In genomic region chr16:70646260-70647241, GRCh38 we compare ENCODE assay signal across 1 cellular context.
A peak's percentile ranks its signal among the peaks of the same experiment; 100 is the strongest.
TF ChIP-seq lines count a peak whose summit lies in the region.

Gene IL34 (plus strand): TSS chr16:70646559. CDS start chr16:70646948, 389 bp downstream.

TF ChIP-seq in HepG2, 621 proteins besides CTCF, POLR2A, EP300 and RAD21 (continued from another document and continues in another):
- no peak for TF ChIP-seq CERS6 (CRISPR knock-in tag; IDR thresholded peaks at IDR 0.05)
- peak; percentile 16; the same call in 1 of the 2 replicates for TF ChIP-seq SALL1 (CRISPR knock-in tag; IDR thresholded peaks at IDR 0.05)
- no peak for TF ChIP-seq JUNB (CRISPR knock-in tag; IDR thresholded peaks at IDR 0.05; ENCODE audit: borderline replicate concordance)
- no peak for TF ChIP-seq ZMYM3 (CRISPR knock-in tag; IDR thresholded peaks at IDR 0.05)
- TF ChIP-seq ZNF749 (CRISPR knock-in tag; IDR thresholded peaks at IDR 0.05; ENCODE audit: borderline replicate concordance): no peak
- no peak for TF ChIP-seq ZNF547 (CRISPR knock-in tag; IDR thresholded peaks at IDR 0.05)
- TF ChIP-seq CREM (IDR thresholded peaks at IDR 0.05): no peak
- TF ChIP-seq CREM (CRISPR knock-in tag; IDR thresholded peaks at IDR 0.05): no peak
- TF ChIP-seq, protein P1, sequence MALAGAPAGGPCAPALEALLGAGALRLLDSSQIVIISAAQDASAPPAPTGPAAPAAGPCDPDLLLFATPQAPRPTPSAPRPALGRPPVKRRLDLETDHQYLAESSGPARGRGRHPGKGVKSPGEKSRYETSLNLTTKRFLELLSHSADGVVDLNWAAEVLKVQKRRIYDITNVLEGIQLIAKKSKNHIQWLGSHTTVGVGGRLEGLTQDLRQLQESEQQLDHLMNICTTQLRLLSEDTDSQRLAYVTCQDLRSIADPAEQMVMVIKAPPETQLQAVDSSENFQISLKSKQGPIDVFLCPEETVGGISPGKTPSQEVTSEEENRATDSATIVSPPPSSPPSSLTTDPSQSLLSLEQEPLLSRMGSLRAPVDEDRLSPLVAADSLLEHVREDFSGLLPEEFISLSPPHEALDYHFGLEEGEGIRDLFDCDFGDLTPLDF (CRISPR knock-in tag; IDR thresholded peaks at IDR 0.05): no peak
- TF ChIP-seq ETV5 (CRISPR knock-in tag; IDR thresholded peaks at IDR 0.05; ENCODE audit: borderline replicate concordance): peak; percentile 8; the same call in 1 of the 2 replicates
- TF ChIP-seq DBP (CRISPR knock-in tag; IDR thresholded peaks at IDR 0.05; ENCODE audit: not compliant biosample characterization): no peak
- TF ChIP-seq ZFY (CRISPR knock-in tag; IDR thresholded peaks at IDR 0.05): peak; percentile 11; the same call in 1 of the 2 replicates
- TF ChIP-seq, protein P2, sequence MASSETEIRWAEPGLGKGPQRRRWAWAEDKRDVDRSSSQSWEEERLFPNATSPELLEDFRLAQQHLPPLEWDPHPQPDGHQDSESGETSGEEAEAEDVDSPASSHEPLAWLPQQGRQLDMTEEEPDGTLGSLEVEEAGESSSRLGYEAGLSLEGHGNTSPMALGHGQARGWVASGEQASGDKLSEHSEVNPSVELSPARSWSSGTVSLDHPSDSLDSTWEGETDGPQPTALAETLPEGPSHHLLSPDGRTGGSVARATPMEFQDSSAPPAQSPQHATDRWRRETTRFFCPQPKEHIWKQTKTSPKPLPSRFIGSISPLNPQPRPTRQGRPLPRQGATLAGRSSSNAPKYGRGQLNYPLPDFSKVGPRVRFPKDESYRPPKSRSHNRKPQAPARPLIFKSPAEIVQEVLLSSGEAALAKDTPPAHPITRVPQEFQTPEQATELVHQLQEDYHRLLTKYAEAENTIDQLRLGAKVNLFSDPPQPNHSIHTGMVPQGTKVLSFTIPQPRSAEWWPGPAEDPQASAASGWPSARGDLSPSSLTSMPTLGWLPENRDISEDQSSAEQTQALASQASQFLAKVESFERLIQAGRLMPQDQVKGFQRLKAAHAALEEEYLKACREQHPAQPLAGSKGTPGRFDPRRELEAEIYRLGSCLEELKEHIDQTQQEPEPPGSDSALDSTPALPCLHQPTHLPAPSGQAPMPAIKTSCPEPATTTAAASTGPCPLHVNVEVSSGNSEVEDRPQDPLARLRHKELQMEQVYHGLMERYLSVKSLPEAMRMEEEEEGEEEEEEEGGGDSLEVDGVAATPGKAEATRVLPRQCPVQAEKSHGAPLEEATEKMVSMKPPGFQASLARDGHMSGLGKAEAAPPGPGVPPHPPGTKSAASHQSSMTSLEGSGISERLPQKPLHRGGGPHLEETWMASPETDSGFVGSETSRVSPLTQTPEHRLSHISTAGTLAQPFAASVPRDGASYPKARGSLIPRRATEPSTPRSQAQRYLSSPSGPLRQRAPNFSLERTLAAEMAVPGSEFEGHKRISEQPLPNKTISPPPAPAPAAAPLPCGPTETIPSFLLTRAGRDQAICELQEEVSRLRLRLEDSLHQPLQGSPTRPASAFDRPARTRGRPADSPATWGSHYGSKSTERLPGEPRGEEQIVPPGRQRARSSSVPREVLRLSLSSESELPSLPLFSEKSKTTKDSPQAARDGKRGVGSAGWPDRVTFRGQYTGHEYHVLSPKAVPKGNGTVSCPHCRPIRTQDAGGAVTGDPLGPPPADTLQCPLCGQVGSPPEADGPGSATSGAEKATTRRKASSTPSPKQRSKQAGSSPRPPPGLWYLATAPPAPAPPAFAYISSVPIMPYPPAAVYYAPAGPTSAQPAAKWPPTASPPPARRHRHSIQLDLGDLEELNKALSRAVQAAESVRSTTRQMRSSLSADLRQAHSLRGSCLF (CRISPR knock-in tag; IDR thresholded peaks at IDR 0.05; ENCODE audit: borderline replicate concordance): no peak
- TF ChIP-seq, protein P3, sequence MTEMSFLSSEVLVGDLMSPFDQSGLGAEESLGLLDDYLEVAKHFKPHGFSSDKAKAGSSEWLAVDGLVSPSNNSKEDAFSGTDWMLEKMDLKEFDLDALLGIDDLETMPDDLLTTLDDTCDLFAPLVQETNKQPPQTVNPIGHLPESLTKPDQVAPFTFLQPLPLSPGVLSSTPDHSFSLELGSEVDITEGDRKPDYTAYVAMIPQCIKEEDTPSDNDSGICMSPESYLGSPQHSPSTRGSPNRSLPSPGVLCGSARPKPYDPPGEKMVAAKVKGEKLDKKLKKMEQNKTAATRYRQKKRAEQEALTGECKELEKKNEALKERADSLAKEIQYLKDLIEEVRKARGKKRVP (CRISPR knock-in tag; IDR thresholded peaks at IDR 0.05): no peak
- TF ChIP-seq, protein P4, sequence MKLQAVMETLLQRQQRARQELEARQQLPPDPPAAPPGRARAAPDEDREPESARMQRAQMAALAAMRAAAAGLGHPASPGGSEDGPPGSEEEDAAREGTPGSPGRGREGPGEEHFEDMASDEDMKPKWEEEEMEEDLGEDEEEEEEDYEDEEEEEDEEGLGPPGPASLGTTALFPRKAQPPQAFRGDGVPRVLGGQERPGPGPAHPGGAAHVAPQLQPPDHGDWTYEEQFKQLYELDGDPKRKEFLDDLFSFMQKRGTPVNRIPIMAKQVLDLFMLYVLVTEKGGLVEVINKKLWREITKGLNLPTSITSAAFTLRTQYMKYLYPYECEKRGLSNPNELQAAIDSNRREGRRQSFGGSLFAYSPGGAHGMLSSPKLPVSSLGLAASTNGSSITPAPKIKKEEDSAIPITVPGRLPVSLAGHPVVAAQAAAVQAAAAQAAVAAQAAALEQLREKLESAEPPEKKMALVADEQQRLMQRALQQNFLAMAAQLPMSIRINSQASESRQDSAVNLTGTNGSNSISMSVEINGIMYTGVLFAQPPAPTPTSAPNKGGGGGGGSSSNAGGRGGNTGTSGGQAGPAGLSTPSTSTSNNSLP (IDR thresholded peaks at IDR 0.05; ENCODE audit: low read depth, low read length): no peak
- TF ChIP-seq ZNF333 (CRISPR knock-in tag; IDR thresholded peaks at IDR 0.05; ENCODE audit: borderline replicate concordance): no peak
- TF ChIP-seq ZNF451 (CRISPR knock-in tag; IDR thresholded peaks at IDR 0.05): no peak
- TF ChIP-seq PAF1 (CRISPR knock-in tag; IDR thresholded peaks at IDR 0.05): no peak
- TF ChIP-seq ZC3H13 (CRISPR knock-in tag; IDR thresholded peaks at IDR 0.05): no peak
- TF ChIP-seq, protein P5, sequence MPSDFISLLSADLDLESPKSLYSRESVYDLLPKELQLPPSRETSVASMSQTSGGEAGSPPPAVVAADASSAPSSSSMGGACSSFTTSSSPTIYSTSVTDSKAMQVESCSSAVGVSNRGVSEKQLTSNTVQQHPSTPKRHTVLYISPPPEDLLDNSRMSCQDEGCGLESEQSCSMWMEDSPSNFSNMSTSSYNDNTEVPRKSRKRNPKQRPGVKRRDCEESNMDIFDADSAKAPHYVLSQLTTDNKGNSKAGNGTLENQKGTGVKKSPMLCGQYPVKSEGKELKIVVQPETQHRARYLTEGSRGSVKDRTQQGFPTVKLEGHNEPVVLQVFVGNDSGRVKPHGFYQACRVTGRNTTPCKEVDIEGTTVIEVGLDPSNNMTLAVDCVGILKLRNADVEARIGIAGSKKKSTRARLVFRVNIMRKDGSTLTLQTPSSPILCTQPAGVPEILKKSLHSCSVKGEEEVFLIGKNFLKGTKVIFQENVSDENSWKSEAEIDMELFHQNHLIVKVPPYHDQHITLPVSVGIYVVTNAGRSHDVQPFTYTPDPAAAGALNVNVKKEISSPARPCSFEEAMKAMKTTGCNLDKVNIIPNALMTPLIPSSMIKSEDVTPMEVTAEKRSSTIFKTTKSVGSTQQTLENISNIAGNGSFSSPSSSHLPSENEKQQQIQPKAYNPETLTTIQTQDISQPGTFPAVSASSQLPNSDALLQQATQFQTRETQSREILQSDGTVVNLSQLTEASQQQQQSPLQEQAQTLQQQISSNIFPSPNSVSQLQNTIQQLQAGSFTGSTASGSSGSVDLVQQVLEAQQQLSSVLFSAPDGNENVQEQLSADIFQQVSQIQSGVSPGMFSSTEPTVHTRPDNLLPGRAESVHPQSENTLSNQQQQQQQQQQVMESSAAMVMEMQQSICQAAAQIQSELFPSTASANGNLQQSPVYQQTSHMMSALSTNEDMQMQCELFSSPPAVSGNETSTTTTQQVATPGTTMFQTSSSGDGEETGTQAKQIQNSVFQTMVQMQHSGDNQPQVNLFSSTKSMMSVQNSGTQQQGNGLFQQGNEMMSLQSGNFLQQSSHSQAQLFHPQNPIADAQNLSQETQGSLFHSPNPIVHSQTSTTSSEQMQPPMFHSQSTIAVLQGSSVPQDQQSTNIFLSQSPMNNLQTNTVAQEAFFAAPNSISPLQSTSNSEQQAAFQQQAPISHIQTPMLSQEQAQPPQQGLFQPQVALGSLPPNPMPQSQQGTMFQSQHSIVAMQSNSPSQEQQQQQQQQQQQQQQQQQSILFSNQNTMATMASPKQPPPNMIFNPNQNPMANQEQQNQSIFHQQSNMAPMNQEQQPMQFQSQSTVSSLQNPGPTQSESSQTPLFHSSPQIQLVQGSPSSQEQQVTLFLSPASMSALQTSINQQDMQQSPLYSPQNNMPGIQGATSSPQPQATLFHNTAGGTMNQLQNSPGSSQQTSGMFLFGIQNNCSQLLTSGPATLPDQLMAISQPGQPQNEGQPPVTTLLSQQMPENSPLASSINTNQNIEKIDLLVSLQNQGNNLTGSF (CRISPR knock-in tag; IDR thresholded peaks at IDR 0.05): no peak
- TF ChIP-seq ZFP41 (CRISPR knock-in tag; IDR thresholded peaks at IDR 0.05; ENCODE audit: borderline replicate concordance): no peak
- no peak for TF ChIP-seq ARID4A (CRISPR knock-in tag; IDR thresholded peaks at IDR 0.05; ENCODE audit: borderline replicate concordance)
- no peak for TF ChIP-seq ZNF207 (IDR thresholded peaks at IDR 0.05; ENCODE audit: borderline replicate concordance)
- TF ChIP-seq NPAS2 (CRISPR knock-in tag; IDR thresholded peaks at IDR 0.05; ENCODE audit: borderline replicate concordance): no peak
- peak; percentile 58; the same call in 1 of the 2 replicates for TF ChIP-seq RFX1 (IDR thresholded peaks at IDR 0.05)
- TF ChIP-seq TBL1XR1 (IDR thresholded peaks at IDR 0.05; ENCODE audit: borderline replicate concordance, low read length, partially characterized antibody): no peak
- TF ChIP-seq MIER2 (CRISPR knock-in tag; IDR thresholded peaks at IDR 0.05): no peak
- no peak for TF ChIP-seq ZSCAN9 (CRISPR knock-in tag; IDR thresholded peaks at IDR 0.05; ENCODE audit: borderline replicate concordance)
- TF ChIP-seq DPF2 (CRISPR knock-in tag; IDR thresholded peaks at IDR 0.05; ENCODE audit: borderline replicate concordance, low read depth): no peak
- TF ChIP-seq, protein P6, sequence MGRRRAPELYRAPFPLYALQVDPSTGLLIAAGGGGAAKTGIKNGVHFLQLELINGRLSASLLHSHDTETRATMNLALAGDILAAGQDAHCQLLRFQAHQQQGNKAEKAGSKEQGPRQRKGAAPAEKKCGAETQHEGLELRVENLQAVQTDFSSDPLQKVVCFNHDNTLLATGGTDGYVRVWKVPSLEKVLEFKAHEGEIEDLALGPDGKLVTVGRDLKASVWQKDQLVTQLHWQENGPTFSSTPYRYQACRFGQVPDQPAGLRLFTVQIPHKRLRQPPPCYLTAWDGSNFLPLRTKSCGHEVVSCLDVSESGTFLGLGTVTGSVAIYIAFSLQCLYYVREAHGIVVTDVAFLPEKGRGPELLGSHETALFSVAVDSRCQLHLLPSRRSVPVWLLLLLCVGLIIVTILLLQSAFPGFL (CRISPR knock-in tag; IDR thresholded peaks at IDR 0.05): no peak
- TF ChIP-seq CENPX (CRISPR knock-in tag; IDR thresholded peaks at IDR 0.05): no peak
- TF ChIP-seq, protein P7, sequence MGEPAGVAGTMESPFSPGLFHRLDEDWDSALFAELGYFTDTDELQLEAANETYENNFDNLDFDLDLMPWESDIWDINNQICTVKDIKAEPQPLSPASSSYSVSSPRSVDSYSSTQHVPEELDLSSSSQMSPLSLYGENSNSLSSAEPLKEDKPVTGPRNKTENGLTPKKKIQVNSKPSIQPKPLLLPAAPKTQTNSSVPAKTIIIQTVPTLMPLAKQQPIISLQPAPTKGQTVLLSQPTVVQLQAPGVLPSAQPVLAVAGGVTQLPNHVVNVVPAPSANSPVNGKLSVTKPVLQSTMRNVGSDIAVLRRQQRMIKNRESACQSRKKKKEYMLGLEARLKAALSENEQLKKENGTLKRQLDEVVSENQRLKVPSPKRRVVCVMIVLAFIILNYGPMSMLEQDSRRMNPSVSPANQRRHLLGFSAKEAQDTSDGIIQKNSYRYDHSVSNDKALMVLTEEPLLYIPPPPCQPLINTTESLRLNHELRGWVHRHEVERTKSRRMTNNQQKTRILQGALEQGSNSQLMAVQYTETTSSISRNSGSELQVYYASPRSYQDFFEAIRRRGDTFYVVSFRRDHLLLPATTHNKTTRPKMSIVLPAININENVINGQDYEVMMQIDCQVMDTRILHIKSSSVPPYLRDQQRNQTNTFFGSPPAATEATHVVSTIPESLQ (CRISPR knock-in tag; conservative IDR thresholded peaks at IDR 0.05): no peak
- TF ChIP-seq SMARCC2 (IDR thresholded peaks at IDR 0.05): no peak
- no peak for TF ChIP-seq ZNF225 (CRISPR knock-in tag; IDR thresholded peaks at IDR 0.05)
- no peak for TF ChIP-seq ZNF616 (CRISPR knock-in tag; IDR thresholded peaks at IDR 0.05; ENCODE audit: low read depth)
